20 cellular contexts compared by ENCODE assay signal in genomic region chr10:133229265-133230022, GRCh38. TPM values are rescaled to one million over a fixed set of nuclear protein-coding genes. Genes with fewer than 3 reads are reported as not detected.
DNase-seq lines count a peak whose midpoint lies in the region; ATAC-seq, FAIRE-seq and TF ChIP-seq lines count a peak whose summit lies in the region.
"Had no signal": no experiment of that assay in that cellular context is flagged by ENCODE, and none has a peak within 500 bp of the region (broad histone marks: within the 10 kb centered on the region; RNA-seq: fewer than 3 reads in every experiment).

No MANE protein-coding gene starts in this region.

- peaks cover 10% of the 10 kb centered on the region; the same call in 1 of the 2 replicates for H3K23me2 ChIP-seq in H1 (ENCODE audit: low read depth, low read length)

- H3K36me3 Mint-ChIP-seq in CD8-positive, alpha-beta memory T cell, result peaks cover 0 to 5% (median 3%) of the 10 kb centered on the region in 3 donors
- no peaks in the 10 kb centered on the region for H3K36me3 Mint-ChIP-seq in nephron (ENCODE audit: low read depth)

- no peaks in the 10 kb centered on the region for H3K9me3 Mint-ChIP-seq in CD8-positive, alpha-beta memory T cell
- no peaks in the 10 kb centered on the region for H3K9me3 Mint-ChIP-seq in nephron

- H3K4me3 Mint-ChIP-seq in CD8-positive, alpha-beta memory T cell, result peak overlapping the region; percentile 40 to 90 (median 57)
- peak overlapping the region; percentile 47 to 65 (median 64) for H3K4me3 Mint-ChIP-seq in nephron

- TF ChIP-seq RAD21 in H1 (IDR thresholded peaks at IDR 0.05 in 1 of 2, conservative IDR thresholded peaks at IDR 0.05 in 1 of 2; ENCODE audit: low read depth in 2 of 2, low read length in 2 of 2), result no peak

- no peak overlapping the region for H3K23ac ChIP-seq in H1 (ENCODE audit: insufficient read length)

- peaks cover 42 to 64% of the 10 kb centered on the region in 2 donors for H3K27me3 Mint-ChIP-seq in CD8-positive, alpha-beta memory T cell
- H3K27me3 Mint-ChIP-seq in nephron (ENCODE audit: low read depth), result peaks cover 90% of the 10 kb centered on the region

- peak overlapping the region; percentile 59 to 91 for H3K4me2 ChIP-seq in H1 (ENCODE audit: insufficient read depth in 1 of 2, low read depth in 2 of 2, low read length in 2 of 2)

- DNase-seq in CD8-positive, alpha-beta memory T cell, result no peak
- DNase-seq in H1 (ENCODE audit: low read depth in 1 of 2, low spot score in 2 of 2), result no peak
- no peak for DNase-seq in stimulated activated CD4-positive, alpha-beta T cell treated with anti-CD3 and anti-CD28 coated beads, Interleukin-4, amount 100 ng/mL, for 1 hour
- no peak for DNase-seq in DMS153 treated with DMSO at 0.1 percent for 48 hours (lab: John Stamatoyannopoulos, UW; ENCODE audit: unreplicated experiment)
- DNase-seq: activated CD4-positive, alpha-beta T cell treated with anti-CD3 and anti-CD28 coated beads, Interleukin-2, amount 50 U/mL, for 4 hours; C1 segment of cervical spinal cord; effector CD4-positive, alpha-beta T cell; Karpas-422; NCI-H1436; NCI-H446; Right ventricle myocardium superior; stimulated activated CD4-positive, alpha-beta T cell treated with anti-CD3 and anti-CD28 coated beads, Interleukin-4, amount 100 ng/mL, for 24 hours; T-helper 9 cell had no signal

- H4K91ac ChIP-seq in H1 (replicated peaks; ENCODE audit: insufficient read length, low read length), result no peak overlapping the region

- peaks cover 9 to 24% (median 16%) of the 10 kb centered on the region in 3 donors for H3K4me1 Mint-ChIP-seq in CD8-positive, alpha-beta memory T cell
- peaks cover 20% of the 10 kb centered on the region for H3K4me1 Mint-ChIP-seq in nephron

- no peak overlapping the region for H3K14ac ChIP-seq in H1 (ENCODE audit: insufficient read length)

- peak overlapping the region in 1 of 8 donors; percentile 52 for H3K27ac Mint-ChIP-seq in CD8-positive, alpha-beta memory T cell
- no peak overlapping the region for H3K27ac Mint-ChIP-seq in nephron

- TF ChIP-seq CTCF in H1 (IDR thresholded peaks at IDR 0.05; ENCODE audit: control extremely low read depth in 1 of 3, insufficient read depth in 1 of 3, low read depth in 1 of 3, low read length in 3 of 3) (no peak), nephron (IDR thresholded peaks at IDR 0.05; ENCODE audit: unreplicated experiment in 3 of 3) (no peak)

- H3K9me3 ChIP-seq in CD8-positive, alpha-beta memory T cell (ENCODE audit: low read length), result no peaks in the 10 kb centered on the region
- no peaks in the 10 kb centered on the region for H3K9me3 ChIP-seq in HUES6 (ENCODE audit: control insufficient read depth, insufficient read depth, low read depth, low read length)
- peaks cover 0 to 8% of the 10 kb centered on the region in 2 experiments; a peak in 1 of 4 replicates for H3K9me3 ChIP-seq in H1 (ENCODE audit: insufficient read depth in 2 of 2, low read depth in 1 of 2, low read length in 1 of 2)

- no peak overlapping the region for H4K8ac ChIP-seq in H1 (ENCODE audit: extremely low read depth, insufficient read depth, low read length)

- no peak overlapping the region for H2AFZ ChIP-seq in H1 (ENCODE audit: low read length)

- no peak overlapping the region for H3K4ac ChIP-seq in H1 (replicated peaks; ENCODE audit: insufficient read length, low read depth, low read length)

- no peak for TF ChIP-seq EP300 in H1 (IDR thresholded peaks at IDR 0.05; ENCODE audit: borderline replicate concordance in 1 of 2, low read depth in 2 of 2, low read length in 2 of 2)

- no peak overlapping the region for H2BK120ac ChIP-seq in H1 (replicated peaks; ENCODE audit: low read depth, low read length)

- ATAC-seq in GM19452 (IDR thresholded peaks at IDR 0.05; ENCODE audit: unreplicated experiment), result no peak
- ATAC-seq: GM12878, sciatic nerve had no signal

- H3K79me2 ChIP-seq in H1 (ENCODE audit: control insufficient read depth in 1 of 2, insufficient read depth in 2 of 2, low read length in 2 of 2), result no peaks in the 10 kb centered on the region

- H4K5ac ChIP-seq in H1 (ENCODE audit: insufficient read length, low read depth, low read length), result no peak overlapping the region

- H3K79me1 ChIP-seq in H1 (ENCODE audit: low read depth, low read length), result no peaks in the 10 kb centered on the region; the same call in 1 of the 2 replicates

- no peak for FAIRE-seq in H1 (lab: Jason Lieb, UNC)
- FAIRE-seq: GM12878, urothelium cell line had no signal

- H2BK5ac ChIP-seq in H1 (ENCODE audit: low read depth, low read length), result no peak overlapping the region

- H3K27ac ChIP-seq in CD8-positive, alpha-beta memory T cell (ENCODE audit: low read depth, low read length), result no peak overlapping the region
- H3K27ac ChIP-seq in HUES6 (ENCODE audit: low read depth, low read length) (no peak overlapping the region), H1 (ENCODE audit: low read depth, low read length) (no peak overlapping the region)

- no peak overlapping the region for H3K56ac ChIP-seq in H1 (replicated peaks; ENCODE audit: insufficient read length, low read depth, low read length)

- H3K9ac ChIP-seq in HUES6 (ENCODE audit: low read length) (no peak overlapping the region), H1 (replicated peaks in 1 of 4; ENCODE audit: extremely low read depth in 1 of 4, low read depth in 3 of 4, low read length in 3 of 4) (no peak overlapping the region)

- no peak overlapping the region for H2AK5ac ChIP-seq in H1 (ENCODE audit: low read depth, low read length)

- H2BK12ac ChIP-seq in H1 (ENCODE audit: low read depth, low read length), result no peak overlapping the region; the same call in 1 of the 2 replicates

- H3K27me3 ChIP-seq in CD8-positive, alpha-beta memory T cell (ENCODE audit: insufficient read depth, low read length, poor library complexity, severe bottlenecking), result peaks cover 6% of the 10 kb centered on the region
- peaks cover 75% of the 10 kb centered on the region for H3K27me3 ChIP-seq in HUES6 (ENCODE audit: control insufficient read depth, insufficient read depth, low read length)
- peaks cover 17 to 31% (median 29%) of the 10 kb centered on the region in 4 experiments for H3K27me3 ChIP-seq in H1 (replicated peaks in 1 of 4; ENCODE audit: control insufficient read depth in 3 of 4, extremely low read depth in 1 of 4, insufficient read depth in 3 of 4, low read length in 3 of 4)

- no peak overlapping the region for H3K4me3 ChIP-seq in CD8-positive, alpha-beta memory T cell (ENCODE audit: low read length)
- peak overlapping the region; percentile 58 for H3K4me3 ChIP-seq in HUES6 (ENCODE audit: low read depth, low read length)
- H3K4me3 ChIP-seq in H1 (ENCODE audit: extremely low read depth in 1 of 4, insufficient read depth in 2 of 4, low read depth in 3 of 4, low read length in 4 of 4), result peak overlapping the region; percentile 28 to 54 (median 44); a peak in 7 of 8 replicates
- H3K4me3 ChIP-seq: GM12878 had no signal

- H2BK20ac ChIP-seq in H1 (ENCODE audit: low read length), result 0 out of 2 replicates have a peak overlapping the region, but pooled peaks have one; percentile 10

- H4K20me1 ChIP-seq in H1 (replicated peaks in 1 of 2; ENCODE audit: control insufficient read depth in 1 of 2, insufficient read depth in 2 of 2, low read length in 2 of 2), result no peaks in the 10 kb centered on the region

- CTCF ChIA-PET in CD8-positive, alpha-beta memory T cell (lab: Charles Lee), result no interaction called here
- CTCF ChIA-PET in H1 (lab: Charles Lee; ENCODE audit: partially characterized antibody), result interaction anchor here (1.0 kb wide), 1 partner anchor 12 kb away, joined by 3 read pairs; no protein-coding TSS in a partner anchor

- H3K36me3 ChIP-seq in CD8-positive, alpha-beta memory T cell (ENCODE audit: insufficient read depth, low read length), result no peaks in the 10 kb centered on the region
- no peaks in the 10 kb centered on the region for H3K36me3 ChIP-seq in HUES6 (ENCODE audit: control insufficient read depth, insufficient read depth, low read length)
- H3K36me3 ChIP-seq in H1 (ENCODE audit: control insufficient read depth in 2 of 4, insufficient read depth in 4 of 4, low read length in 3 of 4), result peaks cover 0 to 7% (median 3%) of the 10 kb centered on the region in 4 experiments; a peak in 3 of 8 replicates

- POLR2A ChIA-PET in CD8-positive, alpha-beta memory T cell (lab: Charles Lee), result no interaction called here
- POLR2A ChIA-PET in H1 (lab: Charles Lee; ENCODE audit: partially characterized antibody), result interaction anchor here (0.9 to 1.0 kb wide), 2 partner anchors 9 to 11 kb away, joined by 3 to 4 read pairs; no protein-coding TSS in a partner anchor

- peak overlapping the region; percentile 48; the same call in 1 of the 2 replicates for H3K18ac ChIP-seq in H1 (ENCODE audit: extremely low read depth, low read length)

- no peaks in the 10 kb centered on the region for H3K4me1 ChIP-seq in CD8-positive, alpha-beta memory T cell (ENCODE audit: insufficient read depth, low read length)
- peaks cover 49% of the 10 kb centered on the region for H3K4me1 ChIP-seq in HUES6 (ENCODE audit: control insufficient read depth, insufficient read depth, low read length)
- H3K4me1 ChIP-seq in H1 (replicated peaks in 1 of 4; ENCODE audit: control insufficient read depth in 3 of 4, insufficient read depth in 4 of 4, low read length in 3 of 4), result peaks cover 0 to 31% (median 12%) of the 10 kb centered on the region in 4 experiments; a peak in 6 of 7 replicates

- H2BK15ac ChIP-seq in H1 (ENCODE audit: low read length), result no peak overlapping the region

- TF ChIP-seq POLR2A in H1 (IDR thresholded peaks at IDR 0.05; ENCODE audit: control extremely low read depth in 1 of 2, low read depth in 2 of 2, low read length in 2 of 2), result no peak

- 27% methylated on average over 42 of the region's 58 CpGs; no CpG with 5 or more reads in 1 of the 2 experiments for WGBS in H1 (ENCODE audit: extremely low coverage in 1 of 2, insufficient coverage in 1 of 2, insufficient read length in 1 of 2, insufficient replicate concordance in 2 of 2, low coverage in 1 of 2, low lambda C conversion rate in 2 of 2, missing lambda C conversion rate in 1 of 2), 2 experiments

RNA-seq across cellular contexts. Expression of gene UTF1, which starts 0.6 kb away (rescaled TPM):
- total RNA-seq in CD8-positive, alpha-beta memory T cell, result not detected
- polyA plus RNA-seq in CD8-positive, alpha-beta memory T cell, result not detected
- 21.7 and 21.8 TPM in 2 replicates for total RNA-seq in H1 (2021; fragmentation: NEBNext Ultra II Directional; extraction: Animal tissue kit (Norgen Biotek cat#: 25700))
- polyA plus RNA-seq in H1 (2011; rRNA removed), result 0.47 and 0.97 TPM in 2 replicates
- polyA plus RNA-seq in H1 (2011; cell fraction: cytosol; rRNA removed), result 0.56 TPM
- 3.0 TPM for polyA plus RNA-seq in H1 (2011; cell fraction: nucleus; rRNA removed)
- polyA plus RNA-seq in H1 (2012, experiment 1 of 2), result 4.6 to 12.2 TPM (median 10.6 TPM) in 4 replicates
- polyA plus RNA-seq in H1 (2012, experiment 2 of 2), result 0.80 TPM
- 23.8 TPM for polyA plus RNA-seq in H1 (2013, experiment 1 of 2)
- polyA plus RNA-seq in H1 (2013, experiment 2 of 2), result 24.8 TPM
- polyA minus RNA-seq in H1 (2011; rRNA and poly(A)+ RNA removed), result not detected in 2 replicates
- polyA minus RNA-seq in H1 (2011; cell fraction: cytosol; rRNA and poly(A)+ RNA removed), result 6.3 TPM
- 4.3 TPM for polyA minus RNA-seq in H1 (2011; cell fraction: nucleus; rRNA and poly(A)+ RNA removed)
- total RNA-seq: GM12878, lung microvascular endothelial cell, Right ventricle myocardium superior, sciatic nerve had no signal
- polyA plus RNA-seq: GM12878 had no signal

RNA-seq across cellular contexts. Expression of gene VENTX, which starts 8.2 kb away (rescaled TPM):
- not detected for total RNA-seq in CD8-positive, alpha-beta memory T cell
- not detected for polyA plus RNA-seq in CD8-positive, alpha-beta memory T cell
- total RNA-seq in H1 (2021; fragmentation: NEBNext Ultra II Directional; extraction: Animal tissue kit (Norgen Biotek cat#: 25700)), result 4.7 and 5.6 TPM in 2 replicates
- 5.6 and 7.8 TPM in 2 replicates for polyA plus RNA-seq in H1 (2011; rRNA removed)
- 4.6 TPM for polyA plus RNA-seq in H1 (2011; cell fraction: cytosol; rRNA removed)
- 17.4 TPM for polyA plus RNA-seq in H1 (2011; cell fraction: nucleus; rRNA removed)
- polyA plus RNA-seq in H1 (2012, experiment 1 of 2), result 3.4 to 5.9 TPM (median 5.1 TPM) in 4 replicates
- polyA plus RNA-seq in H1 (2012, experiment 2 of 2), result 3.8 TPM
- polyA plus RNA-seq in H1 (2013, experiment 1 of 2), result 3.8 TPM
- 3.5 TPM for polyA plus RNA-seq in H1 (2013, experiment 2 of 2)
- polyA minus RNA-seq in H1 (2011; rRNA and poly(A)+ RNA removed), result 1.6 and 1.7 TPM in 2 replicates
- polyA minus RNA-seq in H1 (2011; cell fraction: cytosol; rRNA and poly(A)+ RNA removed), result 5.8 TPM
- polyA minus RNA-seq in H1 (2011; cell fraction: nucleus; rRNA and poly(A)+ RNA removed), result 6.0 TPM
- total RNA-seq: GM12878, lung microvascular endothelial cell had no signal

RNA-seq across cellular contexts. Expression of gene ADAM8, which starts 47.2 kb away (rescaled TPM):
- 10 to 100 TPM; 67.0 to 70.0 TPM for total RNA-seq in CD8-positive, alpha-beta memory T cell
- 74.9 TPM for polyA plus RNA-seq in CD8-positive, alpha-beta memory T cell
- 4.4 and 4.6 TPM in 2 replicates for total RNA-seq in H1 (2021; fragmentation: NEBNext Ultra II Directional; extraction: Animal tissue kit (Norgen Biotek cat#: 25700))
- polyA plus RNA-seq in H1 (2011; rRNA removed), result 4.6 and 6.0 TPM in 2 replicates
- 3.4 TPM for polyA plus RNA-seq in H1 (2011; cell fraction: cytosol; rRNA removed)
- 24.5 TPM for polyA plus RNA-seq in H1 (2011; cell fraction: nucleus; rRNA removed)
- polyA plus RNA-seq in H1 (2012, experiment 1 of 2), result 1.7 to 3.4 TPM (median 2.6 TPM) in 4 replicates
- polyA plus RNA-seq in H1 (2012, experiment 2 of 2), result 1.7 TPM
- 3.5 TPM for polyA plus RNA-seq in H1 (2013, experiment 1 of 2)
- 3.1 TPM for polyA plus RNA-seq in H1 (2013, experiment 2 of 2)
- 2.2 and 2.5 TPM in 2 replicates for polyA minus RNA-seq in H1 (2011; rRNA and poly(A)+ RNA removed)
- polyA minus RNA-seq in H1 (2011; cell fraction: cytosol; rRNA and poly(A)+ RNA removed), result 3.8 TPM
- 10.3 TPM for polyA minus RNA-seq in H1 (2011; cell fraction: nucleus; rRNA and poly(A)+ RNA removed)

Comparison
In these comparisons a context has a peak if more than half of its experiments do, and no peak if none do; other contexts are left out.
1. RNA of gene UTF1, which starts 0.6 kb away (total RNA-seq): 21.7 to 21.8 TPM in H1; not detected in CD8-positive, alpha-beta memory T cell; every median in the first group is over 10 times any median in the second.
2. RNA of gene ADAM8, which starts 47.2 kb away (total RNA-seq): 67.0 to 70.0 TPM in CD8-positive, alpha-beta memory T cell; 4.4 to 4.6 TPM in H1; every median in the first group is over 10 times any median in the second.